In the genomic region with DNA sequence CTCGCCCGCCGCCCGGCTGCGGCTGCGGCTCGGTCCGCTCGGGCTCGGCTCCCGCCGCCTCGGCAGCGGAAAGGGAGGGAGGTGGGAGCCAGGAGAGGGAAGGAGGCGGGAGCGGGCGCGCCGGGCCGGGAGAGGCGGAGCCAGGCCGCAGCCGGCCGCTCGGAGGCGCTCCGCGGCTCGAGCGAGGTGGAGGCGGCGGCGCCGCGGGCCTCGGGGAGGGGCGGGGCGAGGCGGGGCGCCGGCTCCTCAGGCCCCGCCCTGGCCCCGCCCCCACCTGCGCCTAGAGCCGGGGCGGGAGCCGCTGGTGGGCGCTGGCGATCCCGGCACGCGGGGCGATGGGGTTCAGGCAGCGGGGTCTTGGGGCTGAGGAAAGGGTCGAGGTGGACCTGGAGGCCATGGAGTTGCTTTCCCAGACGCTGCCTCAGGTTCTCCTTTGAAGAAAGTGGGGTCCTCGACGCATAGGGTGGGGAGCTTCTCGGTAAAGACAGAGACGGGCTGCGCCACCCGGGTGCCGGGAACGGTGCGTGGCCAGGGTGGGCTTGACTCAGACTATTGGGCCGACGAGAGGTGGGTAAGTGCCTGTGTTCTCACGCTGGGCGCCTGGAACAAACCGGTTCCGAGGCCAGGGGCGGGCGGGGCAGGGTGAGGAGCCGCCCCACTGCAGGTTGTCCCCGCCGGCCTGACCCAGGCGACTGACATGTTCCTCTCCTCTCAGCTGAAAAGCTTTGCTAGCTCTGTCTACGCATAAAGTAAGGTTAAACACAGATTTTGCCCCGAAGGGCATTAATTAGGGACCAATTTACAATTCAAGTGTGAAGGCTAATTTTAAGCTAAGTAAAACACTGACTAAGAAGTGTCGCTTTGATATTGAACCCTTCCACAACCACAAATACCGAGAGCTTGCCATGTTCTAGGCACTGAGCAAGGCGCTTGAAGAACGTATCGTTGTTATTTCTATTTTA, we compare ENCODE assay signal across 8 cellular contexts. TPM values are rescaled to one million over a fixed set of nuclear protein-coding genes. Genes with fewer than 3 reads are reported as not detected.
DNase-seq lines count a peak whose midpoint lies in the region; ATAC-seq, FAIRE-seq and TF ChIP-seq lines count a peak whose summit lies in the region.

Gene CMTM4, minus strand, starts transcription at position 75 of the 962 bp plus-strand sequence. CDS start 218 bp downstream, outside the sequence.

- peak; percentile 94 for ATAC-seq in HG02759 (IDR thresholded peaks at IDR 0.05; ENCODE audit: unreplicated experiment)
- ATAC-seq in body of pancreas = peak; percentile 94
- no peak for ATAC-seq in HG03378 (IDR thresholded peaks at IDR 0.05; ENCODE audit: unreplicated experiment)

- H3K9me3 ChIP-seq in body of pancreas (no peaks in the 10 kb centered on the region), sigmoid colon (no peaks in the 10 kb centered on the region)

- TF ChIP-seq POLR2A in GM12891 (IDR thresholded peaks at IDR 0.05; ENCODE audit: low read depth, low read length) (no peak), body of pancreas (IDR thresholded peaks at IDR 0.05) (peak in 2 of 3 donors; percentile 31 to 54), sigmoid colon (IDR thresholded peaks at IDR 0.05) (no peak)

- 3 to 18% methylated on average over 10 to 62 of the region's 84 CpGs for WGBS in body of pancreas, 2 donors
- WGBS in sigmoid colon, 2 donors = 1 to 4% methylated on average over 84 of the region's 84 CpGs

- no peak for TF ChIP-seq EP300 in sigmoid colon (IDR thresholded peaks at IDR 0.05)

- TF ChIP-seq CTCF in body of pancreas (IDR thresholded peaks at IDR 0.05) (peak in 5 of 7 experiments; percentile 12 to 64 (median 18)), sigmoid colon (IDR thresholded peaks at IDR 0.05) (no peak)

- H3K4me1 ChIP-seq in body of pancreas = peaks cover 31% of the 10 kb centered on the region
- peaks cover 0 to 25% (median 17%) of the 10 kb centered on the region in 4 donors for H3K4me1 ChIP-seq in sigmoid colon

- FAIRE-seq in GM12891 (lab: Jason Lieb, UNC) = peak; percentile 56

- H3K36me3 ChIP-seq in body of pancreas (replicated peaks in 1 of 2; ENCODE audit: insufficient read depth in 1 of 2, low read depth in 2 of 2) (no peaks in the 10 kb centered on the region), sigmoid colon (no peaks in the 10 kb centered on the region)

- intact Hi-C loops in body of pancreas (cut with DNase I) (no loop called here), sigmoid colon (cut with DNase I) (loop anchor here (2.0 kb wide), 2 partner anchors 36 to 44 kb away; no protein-coding TSS in a partner anchor)

- H3K27ac ChIP-seq in body of pancreas = peak within 1 kb of the TSS; percentile 79 to 94 (median 92)
- peak within 1 kb of the TSS; percentile 67 to 76 (median 71) for H3K27ac ChIP-seq in sigmoid colon

- DNase-seq in GM12891 (ENCODE audit: insufficient read length, low spot score) (peak; percentile 93), NCI-H146 (lab: John Stamatoyannopoulos, UW) (peak; percentile 77), UCSD-AML1 (lab: John Stamatoyannopoulos, UW; ENCODE audit: unreplicated experiment) (peak; percentile 91), body of pancreas (peak; percentile 88 to 91 (median 90)), sigmoid colon (peak; percentile 93)

- H3K4me3 ChIP-seq in body of pancreas = peak within 1 kb of the TSS; percentile 42 to 56
- H3K4me3 ChIP-seq in iPS-11a (ENCODE audit: low read depth, low read length) = peak within 1 kb of the TSS; percentile 65
- peak within 1 kb of the TSS; percentile 54 to 94 (median 80) for H3K4me3 ChIP-seq in sigmoid colon

- no peaks in the 10 kb centered on the region for H3K27me3 ChIP-seq in body of pancreas
- H3K27me3 ChIP-seq in sigmoid colon = no peaks in the 10 kb centered on the region

TF ChIP-seq in GM12891, 5 proteins besides CTCF, POLR2A, EP300 and RAD21:
- no peak for TF ChIP-seq PAX5 (IDR thresholded peaks at IDR 0.05; ENCODE audit: insufficient read depth, low read length, severe bottlenecking)
- TF ChIP-seq TAF1 (IDR thresholded peaks at IDR 0.05; ENCODE audit: low read depth, low read length) = no peak
- TF ChIP-seq POLR2AphosphoS5 (IDR thresholded peaks at IDR 0.05; ENCODE audit: low read depth, low read length) = no peak
- no peak for TF ChIP-seq POU2F2 (IDR thresholded peaks at IDR 0.05; ENCODE audit: low read depth, low read length)
- TF ChIP-seq SPI1 (IDR thresholded peaks at IDR 0.05; ENCODE audit: low read depth, low read length) = no peak

RNA-seq across cellular contexts. Expression of gene CMTM4, which starts in this region (rescaled TPM):
- 0.30 TPM for polyA plus RNA-seq in GM12891 (2012; ENCODE audit: low read depth, missing spikeins)
- total RNA-seq in body of pancreas = 10 to 100 TPM; 35.9 to 36.6 TPM
- 10 to 100 TPM in 2 of 4 donors, 1 to 10 TPM in 2; 6.1 to 12.5 (median 9.4) TPM for total RNA-seq in sigmoid colon
- polyA plus RNA-seq in sigmoid colon = 10 to 100 TPM; 27.0 to 65.1 (median 40.2) TPM

Comparison
In these comparisons a context has a peak if more than half of its experiments do, and no peak if none do; other contexts are left out.
1. POLR2A ChIP-seq: peak in body of pancreas (2 of 3); none in GM12891 (single experiment) and sigmoid colon (0 of 2).
2. CTCF ChIP-seq: peak in body of pancreas (5 of 7); none in sigmoid colon (0 of 4).
3. Peak in every context shown above with its lines, with median percentiles within 50 percentile points of each other: DNase-seq and H3K4me3 ChIP-seq.